In genomic region chr5:34586117-34586885, GRCh38 we compare ENCODE assay signal across 9 cellular contexts.
A peak's percentile ranks its signal among the peaks of the same experiment; 100 is the strongest.
DNase-seq lines count a peak whose midpoint lies in the region; ATAC-seq, FAIRE-seq and TF ChIP-seq lines count a peak whose summit lies in the region.
"Had no signal": no experiment of that assay in that cellular context is flagged by ENCODE, and none has a peak within 500 bp of the region (broad histone marks: within the 10 kb centered on the region; RNA-seq: fewer than 3 reads in every experiment).

No MANE protein-coding gene starts in this region.

- intact Hi-C loops in esophagus squamous epithelium (cut with DNase I) (no loop called here), left ventricle myocardium inferior (cut with micrococcal nuclease) (no loop called here)

- H3K36me3 ChIP-seq in esophagus squamous epithelium = no peaks in the 10 kb centered on the region
- H3K36me3 ChIP-seq in left ventricle myocardium inferior = no peaks in the 10 kb centered on the region
- H3K36me3 ChIP-seq: neural progenitor cell had no signal

- TF ChIP-seq POLR2A in esophagus squamous epithelium (IDR thresholded peaks at IDR 0.05) = no peak

- peak; percentile 57 for DNase-seq in GM04504 (ENCODE audit: low read depth)
- peak; percentile 74 for DNase-seq in RCC 7860 (ENCODE audit: low spot score)
- no peak for DNase-seq in esophagus squamous epithelium (lab: John Stamatoyannopoulos, UW)
- peak; percentile 92 for DNase-seq in skeletal muscle cell (ENCODE audit: low read depth)
- no peak for DNase-seq in left ventricle myocardium inferior
- no peak for DNase-seq in NCI-H146 treated with DMSO at 0.1 percent for 48 hours (lab: John Stamatoyannopoulos, UW; ENCODE audit: unreplicated experiment)
- DNase-seq in NCI-H82 treated with DMSO at 0.1 percent for 48 hours (lab: John Stamatoyannopoulos, UW; ENCODE audit: unreplicated experiment) = no peak

- H3K27ac ChIP-seq in esophagus squamous epithelium (peak overlapping the region; percentile 20 to 72 (median 49)), left ventricle myocardium inferior (replicated peaks) (no peak overlapping the region)
- H3K27ac ChIP-seq: neural progenitor cell had no signal

- no peak for ATAC-seq in HG03097 (IDR thresholded peaks at IDR 0.05; ENCODE audit: low FRiP score, unreplicated experiment)

- H3K27me3 ChIP-seq in esophagus squamous epithelium = no peaks in the 10 kb centered on the region
- H3K27me3 ChIP-seq in left ventricle myocardium inferior (ENCODE audit: low read depth) = peaks cover 6% of the 10 kb centered on the region
- H3K27me3 ChIP-seq: neural progenitor cell had no signal

- H3K4me3 ChIP-seq in esophagus squamous epithelium = no peak overlapping the region
- H3K4me3 ChIP-seq in skeletal muscle cell (ENCODE audit: low read depth, low read length) = no peak overlapping the region
- H3K4me3 ChIP-seq in left ventricle myocardium inferior = no peak overlapping the region
- H3K4me3 ChIP-seq: neural progenitor cell had no signal

- FAIRE-seq in RCC 7860 (lab: Jason Lieb, UNC) = peak; percentile 46

- WGBS in esophagus squamous epithelium, 2 donors = 78 to 81% methylated on average over 10 to 15 of the region's 15 CpGs

- H3K4me1 ChIP-seq in esophagus squamous epithelium (no peaks in the 10 kb centered on the region), left ventricle myocardium inferior (peaks cover 3% of the 10 kb centered on the region)

- H3K9me3 ChIP-seq in esophagus squamous epithelium (no peaks in the 10 kb centered on the region), left ventricle myocardium inferior (replicated peaks) (no peaks in the 10 kb centered on the region)

- TF ChIP-seq CTCF in esophagus squamous epithelium (IDR thresholded peaks at IDR 0.05) = no peak
- no peak for TF ChIP-seq CTCF in left ventricle myocardium inferior (IDR thresholded peaks at IDR 0.05; ENCODE audit: borderline replicate concordance)

Comparison
In these comparisons a context has a peak if more than half of its experiments do, and no peak if none do; other contexts are left out.
1. DNase-seq: peak in GM04504 (single experiment), RCC 7860 (single experiment) and skeletal muscle cell (single experiment); none in esophagus squamous epithelium (single experiment), left ventricle myocardium inferior (single experiment), NCI-H146 treated with DMSO at 0.1 percent for 48 hours (single experiment) and NCI-H82 treated with DMSO at 0.1 percent for 48 hours (single experiment).